ENCODE assay signal across 25 cellular contexts in genomic region chr9:122197882-122198281, GRCh38. TPM values are rescaled to one million over a fixed set of nuclear protein-coding genes. Genes with fewer than 3 reads are reported as not detected.
"Had no signal": no experiment of that assay in that cellular context is flagged by ENCODE, and none has a peak within 500 bp of the region (broad histone marks: within the 10 kb centered on the region; RNA-seq: fewer than 3 reads in every experiment).

No MANE protein-coding gene starts in this region.

- ATAC-seq: activated T-helper 17 cell treated with anti-CD3 and anti-CD28 coated beads, Interleukin-2, amount 50 U/mL, for 72 hours; Right ventricle myocardium inferior had no signal

- H3K27ac Mint-ChIP-seq: activated CD4-positive, alpha-beta memory T cell treated with anti-CD3 and anti-CD28 coated beads, Interleukin-2, amount 10 ng/mL, durations not matched to agents 7 days and 5 days; activated naive CD4-positive, alpha-beta T cell treated with anti-CD3 and anti-CD28 coated beads for 36 hours; activated naive CD8-positive, alpha-beta T cell; activated T-helper 17 cell treated with anti-CD3 and anti-CD28 coated beads, Interleukin-2, amount 50 U/mL, for 72 hours had no signal

- H3K9me3 Mint-ChIP-seq: activated CD4-positive, alpha-beta memory T cell treated with anti-CD3 and anti-CD28 coated beads, Interleukin-2, amount 10 ng/mL, durations not matched to agents 7 days and 5 days; activated naive CD4-positive, alpha-beta T cell treated with anti-CD3 and anti-CD28 coated beads for 36 hours; activated T-helper 17 cell treated with anti-CD3 and anti-CD28 coated beads, Interleukin-2, amount 50 U/mL, for 72 hours; brain; central memory CD8-positive, alpha-beta T cell had no signal

- DNase-seq: activated CD4-positive, alpha-beta memory T cell treated with anti-CD3 and anti-CD28 coated beads, Interleukin-2, amount 10 ng/mL, durations not matched to agents 7 days and 5 days; activated CD4-positive, alpha-beta T cell treated with anti-CD3 and anti-CD28 coated beads, Interleukin-2, amount 50 U/mL, for 1 hour; activated CD4-positive, CD25-positive, alpha-beta regulatory T cell; activated gamma-delta T cell; activated naive CD4-positive, alpha-beta T cell treated with anti-CD3 and anti-CD28 coated beads for 36 hours; activated T-cell treated with anti-CD3 and anti-CD28 coated beads for 4 hours; activated T-cell treated with anti-CD3 and anti-CD28 coated beads, Interleukin-2, amount 50 U/mL, for 48 hours; amygdala; KG1; NCI-H1048; NCI-H1694; NCI-H2029; NCI-H446; OCI-M1; T-helper 1 cell had no signal

- H3K4me3 Mint-ChIP-seq: activated CD4-positive, alpha-beta memory T cell treated with anti-CD3 and anti-CD28 coated beads, Interleukin-2, amount 10 ng/mL, durations not matched to agents 7 days and 5 days; activated naive CD4-positive, alpha-beta T cell treated with anti-CD3 and anti-CD28 coated beads for 36 hours; activated naive CD8-positive, alpha-beta T cell; activated T-helper 17 cell treated with anti-CD3 and anti-CD28 coated beads, Interleukin-2, amount 50 U/mL, for 72 hours; brain; central memory CD8-positive, alpha-beta T cell had no signal

- H3K36me3 Mint-ChIP-seq: activated naive CD8-positive, alpha-beta T cell; brain had no signal

- H3K4me1 Mint-ChIP-seq: activated CD4-positive, alpha-beta memory T cell treated with anti-CD3 and anti-CD28 coated beads, Interleukin-2, amount 10 ng/mL, durations not matched to agents 7 days and 5 days; activated T-helper 17 cell treated with anti-CD3 and anti-CD28 coated beads, Interleukin-2, amount 50 U/mL, for 72 hours; central memory CD8-positive, alpha-beta T cell had no signal

RNA-seq across cellular contexts. Expression of gene LHX6, which starts 30.9 kb away (rescaled TPM):
- total RNA-seq: activated CD4-positive, alpha-beta memory T cell treated with anti-CD3 and anti-CD28 coated beads, Interleukin-2, amount 10 ng/mL, durations not matched to agents 7 days and 5 days; activated CD8-positive, alpha-beta memory T cell treated with anti-CD3 and anti-CD28 coated beads for 36 hours; activated T-helper 17 cell treated with anti-CD3 and anti-CD28 coated beads, Interleukin-2, amount 50 U/mL, for 72 hours; LHCN-M2; T-helper 2 cell treated with Interferon-gamma antibody and Interleukin-4, amounts not matched to agents 100 ng/mL and 5 ng/mL, for 36 hours had no signal

RNA-seq across cellular contexts. Expression of gene MORN5, which starts 38.2 kb away (rescaled TPM):
- total RNA-seq: activated CD4-positive, alpha-beta memory T cell treated with anti-CD3 and anti-CD28 coated beads, Interleukin-2, amount 10 ng/mL, durations not matched to agents 7 days and 5 days; activated CD8-positive, alpha-beta memory T cell treated with anti-CD3 and anti-CD28 coated beads for 36 hours; activated naive CD4-positive, alpha-beta T cell treated with anti-CD3 and anti-CD28 coated beads for 36 hours; activated T-helper 17 cell treated with anti-CD3 and anti-CD28 coated beads, Interleukin-2, amount 50 U/mL, for 72 hours; astrocyte; LHCN-M2; M059J; Right ventricle myocardium inferior; T-helper 2 cell treated with Interferon-gamma antibody and Interleukin-4, amounts not matched to agents 100 ng/mL and 5 ng/mL, for 36 hours had no signal
